ENCODE assay signal across 22 cellular contexts in the genomic region with DNA sequence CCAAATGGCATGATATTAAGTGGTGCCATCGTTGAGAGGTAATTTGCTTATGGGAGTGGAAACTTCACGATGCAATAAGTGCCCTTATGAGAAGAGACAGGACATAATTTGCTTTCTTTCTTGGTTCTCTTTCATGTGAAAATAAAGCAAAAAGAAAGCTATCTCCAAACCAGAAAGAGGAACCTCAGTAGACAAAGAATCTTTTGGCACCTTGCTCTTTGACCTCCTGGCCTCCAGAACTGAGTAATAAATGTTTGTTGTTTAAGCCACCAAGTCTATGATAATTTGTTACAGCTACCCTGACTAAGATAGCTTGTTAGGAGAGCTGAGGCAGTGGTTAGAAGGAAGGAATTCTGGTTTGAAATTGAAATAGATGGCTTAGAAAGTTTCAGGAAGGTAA. TPM values are rescaled to one million over a fixed set of nuclear protein-coding genes. Genes with fewer than 3 reads are reported as not detected.
DNase-seq lines count a peak whose midpoint lies in the region; ATAC-seq, FAIRE-seq and TF ChIP-seq lines count a peak whose summit lies in the region.
"Had no signal": no experiment of that assay in that cellular context is flagged by ENCODE, and none has a peak within 500 bp of the region (broad histone marks: within the 10 kb centered on the region; RNA-seq: fewer than 3 reads in every experiment).

No MANE protein-coding gene starts in this region.

- no peaks in the 10 kb centered on the region for H3K36me3 ChIP-seq in osteoblast (ENCODE audit: insufficient read depth, low read length)

- H3K27ac ChIP-seq in osteoblast (ENCODE audit: low read depth, low read length), result no peak overlapping the region
- H3K27ac ChIP-seq: C4-2B, HL-60, KMS-11 had no signal

- TF ChIP-seq CTCF in osteoblast (IDR thresholded peaks at IDR 0.05; ENCODE audit: extremely low read depth, low read depth, low read length) (no peak), natural killer cell (IDR thresholded peaks at IDR 0.05) (no peak)

- H4K20me1 ChIP-seq in osteoblast (ENCODE audit: insufficient read depth, low read length), result no peaks in the 10 kb centered on the region

- no peaks in the 10 kb centered on the region for H3K9me3 Mint-ChIP-seq in natural killer cell
- H3K9me3 Mint-ChIP-seq: CD4-positive, alpha-beta T cell had no signal

- H3K79me2 ChIP-seq in osteoblast (ENCODE audit: insufficient read depth, low read length), result no peaks in the 10 kb centered on the region

- no peak for TF ChIP-seq POLR2A in GM12891 (IDR thresholded peaks at IDR 0.05; ENCODE audit: low read depth, low read length)

- H3K27me3 Mint-ChIP-seq in natural killer cell (ENCODE audit: low read depth in 2 of 2), result no peaks in the 10 kb centered on the region

- ATAC-seq in GM18867 (IDR thresholded peaks at IDR 0.05; ENCODE audit: unreplicated experiment) (peak; percentile 60), HG03432 (IDR thresholded peaks at IDR 0.05; ENCODE audit: unreplicated experiment) (peak; percentile 54), natural killer cell (no peak)

- intact Hi-C loops in natural killer cell (cut with micrococcal nuclease), result no loop called here

- H2AFZ ChIP-seq in osteoblast (ENCODE audit: low read length), result peak overlapping the region; percentile 64

- H3K4me3 ChIP-seq in osteoblast (ENCODE audit: insufficient read depth, low read length), result no peak overlapping the region

- no peaks in the 10 kb centered on the region for H3K27me3 ChIP-seq in osteoblast (ENCODE audit: insufficient read depth, low read length)

- H3K27ac Mint-ChIP-seq in natural killer cell, result no peak overlapping the region
- H3K27ac Mint-ChIP-seq: CD4-positive, alpha-beta T cell; H9 had no signal

- no peaks in the 10 kb centered on the region for H3K36me3 Mint-ChIP-seq in natural killer cell

- peaks cover 4% of the 10 kb centered on the region for H3K4me1 ChIP-seq in osteoblast (ENCODE audit: insufficient read depth, low read length)

- DNase-seq in GM12891 (ENCODE audit: insufficient read length, low spot score), result no peak
- no peak for DNase-seq in osteoblast (ENCODE audit: insufficient read length, low spot score, missing footprints)
- no peak for DNase-seq in COR-L47 (lab: John Stamatoyannopoulos, UW)
- DNase-seq in iPS-NIHi11 (ENCODE audit: low spot score), result no peak
- DNase-seq in natural killer cell, result no peak
- DNase-seq in activated naive CD4-positive, alpha-beta T cell (lab: John Stamatoyannopoulos, UW), result no peak
- DNase-seq: AML-193; CD4-positive, alpha-beta T cell; DMS153; DMS79; GDM1; H9 had no signal

- H3K9me3 ChIP-seq in osteoblast (ENCODE audit: low read depth, low read length), result no peaks in the 10 kb centered on the region

- no peak for FAIRE-seq in GM12891 (lab: Jason Lieb, UNC)
- FAIRE-seq: A204.1, H1 had no signal

- no peaks in the 10 kb centered on the region for H3K4me1 Mint-ChIP-seq in natural killer cell

- no peak overlapping the region for H3K4me2 ChIP-seq in osteoblast (ENCODE audit: insufficient read depth, low read length)
- H3K4me2 ChIP-seq: KMS-11 had no signal

- no peak overlapping the region for H3K4me3 Mint-ChIP-seq in natural killer cell
- H3K4me3 Mint-ChIP-seq: CD4-positive, alpha-beta T cell; H9 had no signal

TF ChIP-seq in GM12891, 5 proteins besides CTCF, POLR2A, EP300 and RAD21:
- TF ChIP-seq SPI1 (IDR thresholded peaks at IDR 0.05; ENCODE audit: low read depth, low read length) (peak; percentile 13; the same call in 1 of the 2 replicates), PAX5 (IDR thresholded peaks at IDR 0.05; ENCODE audit: insufficient read depth, low read length, severe bottlenecking) (no peak)
TF ChIP-seq in GM12891: peak in this region for 1.

RNA-seq across cellular contexts. Expression of a gene that starts 39.6 kb away (rescaled TPM):
- polyA plus RNA-seq in GM12891 (2012; ENCODE audit: low read depth, missing spikeins), result 0.03 TPM
- total RNA-seq in osteoblast, result not detected in 2 replicates
- total RNA-seq in natural killer cell, result not detected
- total RNA-seq: CD4-positive, alpha-beta T cell; Daoy; H1; H9; HT1080 had no signal
- polyA plus RNA-seq: BJ, H1 had no signal

Comparison
In these comparisons a context has a peak if more than half of its experiments do, and no peak if none do; other contexts are left out.
1. ATAC-seq: peak in GM18867 (single experiment) and HG03432 (single experiment); none in natural killer cell (0 of 3).